Comparison of ENCODE assay signal across 18 cellular contexts in genomic region chr19:3396881-3397265, GRCh38. TPM values are rescaled to one million over a fixed set of nuclear protein-coding genes. Genes with fewer than 3 reads are reported as not detected.
DNase-seq lines count a peak whose midpoint lies in the region; ATAC-seq, FAIRE-seq and TF ChIP-seq lines count a peak whose summit lies in the region.
"Had no signal": no experiment of that assay in that cellular context is flagged by ENCODE, and none has a peak within 500 bp of the region (broad histone marks: within the 10 kb centered on the region; RNA-seq: fewer than 3 reads in every experiment).

No MANE protein-coding gene starts in this region.

- H3K4me1 ChIP-seq in heart left ventricle (peaks cover 5 to 56% (median 34%) of the 10 kb centered on the region in 12 donors), fibroblast of lung (ENCODE audit: control insufficient read depth, extremely low read depth, insufficient read depth, low read length) (peaks cover 20% of the 10 kb centered on the region), pancreas (peaks cover 18 to 31% (median 21%) of the 10 kb centered on the region in 3 donors), transverse colon (peaks cover 21 to 38% (median 33%) of the 10 kb centered on the region in 4 donors)

- H3K36me3 ChIP-seq in heart left ventricle (peaks cover 0 to 14% (median 6%) of the 10 kb centered on the region in 9 donors), fibroblast of lung (ENCODE audit: control insufficient read depth, insufficient read depth, low read length) (peaks cover 10% of the 10 kb centered on the region), pancreas (no peaks in the 10 kb centered on the region), transverse colon (no peaks in the 10 kb centered on the region)

- FAIRE-seq in pancreas (lab: Jason Lieb, UNC): no peak
- FAIRE-seq: endothelial cell of umbilical vein had no signal

- no peak overlapping the region for H2AFZ ChIP-seq in fibroblast of lung (ENCODE audit: low read length)

- no peak for TF ChIP-seq CTCF in heart left ventricle (IDR thresholded peaks at IDR 0.05)
- no peak for TF ChIP-seq CTCF in fibroblast of lung (conservative IDR thresholded peaks at IDR 0.05 in 1 of 2, IDR thresholded peaks at IDR 0.05 in 1 of 2; ENCODE audit: low read depth in 1 of 2, low read length in 2 of 2)
- no peak for TF ChIP-seq CTCF in pancreas (IDR thresholded peaks at IDR 0.05)
- TF ChIP-seq CTCF in transverse colon (IDR thresholded peaks at IDR 0.05): no peak
- TF ChIP-seq CTCF in GM10248 (IDR thresholded peaks at IDR 0.05; ENCODE audit: control extremely low read depth, extremely low read depth, low read depth, missing control alignments): no peak

- 79 to 92% (median 85%) methylated on average over 8 of the region's 8 CpGs for WGBS in heart left ventricle, 4 donors
- 61 to 63% methylated on average over 8 of the region's 8 CpGs for WGBS in pancreas, 2 donors
- 73% methylated on average over 8 of the region's 8 CpGs; no CpG with 5 or more reads in 1 of the 2 donors for WGBS in transverse colon (ENCODE audit: low coverage in 1 of 2), 2 donors

- H3K9ac ChIP-seq in fibroblast of lung (ENCODE audit: insufficient read depth, low read length): no peak overlapping the region

- ATAC-seq in heart left ventricle (no peak), left cardiac atrium (no peak), pancreas (no peak)
- ATAC-seq: stimulated activated naive CD8-positive, alpha-beta T cell treated with anti-CD3 and anti-CD28 coated beads, Interleukin-15, amount 100 ng/mL, for 72 hours had no signal

- CTCF ChIA-PET in GM10248 (lab: Yijun Ruan, JAX): interaction anchor here (1.3 to 2.9 kb wide), 5 partner anchors 32 to 76 kb away, joined by 3 to 12 read pairs (median 4); no protein-coding TSS in a partner anchor

- in situ Hi-C loops in transverse colon (cut with MboI; ENCODE audit: low pct_ligation_motif_present in 1 of 4, low pct_unique_long_range_greater_than_20kb in 1 of 4, low sequenced_read_pairs in 3 of 4): no loop called here

- no peaks in the 10 kb centered on the region for H4K20me1 ChIP-seq in fibroblast of lung (ENCODE audit: control insufficient read depth, extremely low read depth, insufficient read depth, low read length)

- no peak for TF ChIP-seq EP300 in transverse colon (IDR thresholded peaks at IDR 0.05; ENCODE audit: low read depth)

- H3K9me3 ChIP-seq in heart left ventricle: no peaks in the 10 kb centered on the region
- no peaks in the 10 kb centered on the region for H3K9me3 ChIP-seq in fibroblast of lung (ENCODE audit: control insufficient read depth, insufficient read depth, low read depth, low read length)
- no peaks in the 10 kb centered on the region for H3K9me3 ChIP-seq in pancreas
- no peaks in the 10 kb centered on the region for H3K9me3 ChIP-seq in transverse colon

- TF ChIP-seq POLR2A in heart left ventricle (IDR thresholded peaks at IDR 0.05) (no peak), transverse colon (IDR thresholded peaks at IDR 0.05) (no peak)

- DNase-seq in heart left ventricle (no peak), left cardiac atrium (no peak), fibroblast of lung (ENCODE audit: low read depth in 2 of 2) (no peak), pancreas (no peak), transverse colon (no peak), GM10248 (ENCODE audit: extremely low spot score) (no peak), NCI-H2107 treated with DMSO at 0.1 percent for 48 hours (lab: John Stamatoyannopoulos, UW; ENCODE audit: unreplicated experiment) (no peak), kidney glomerular epithelial cell (lab: John Stamatoyannopoulos, UW) (no peak)
- DNase-seq: activated CD4-positive, alpha-beta memory T cell treated with anti-CD3 and anti-CD28 coated beads for 36 hours; activated effector memory CD4-positive, alpha-beta T cell treated with anti-CD3 and anti-CD28 coated beads, Interleukin-2, amount 50 U/mL, for 16 hours; GF-D8; GOT3; KG1; NCI-H1436 treated with DMSO at 0.1 percent for 48 hours; NCI-H526 treated with DMSO at 0.1 percent for 48 hours; retina; stimulated activated naive CD8-positive, alpha-beta T cell treated with anti-CD3 and anti-CD28 coated beads, Interleukin-15, amount 100 ng/mL, for 72 hours had no signal

- peaks cover 77% of the 10 kb centered on the region for H3K79me2 ChIP-seq in fibroblast of lung (ENCODE audit: control insufficient read depth, insufficient read depth, low read length)

- no peaks in the 10 kb centered on the region for H3K27me3 ChIP-seq in heart left ventricle
- H3K27me3 ChIP-seq in fibroblast of lung (ENCODE audit: control insufficient read depth, insufficient read depth, low read length): no peaks in the 10 kb centered on the region
- no peaks in the 10 kb centered on the region for H3K27me3 ChIP-seq in pancreas
- H3K27me3 ChIP-seq in transverse colon: no peaks in the 10 kb centered on the region

- H3K4me2 ChIP-seq in fibroblast of lung (ENCODE audit: extremely low read depth, insufficient read depth, low read length): peak overlapping the region; percentile 1

- intact Hi-C loops in heart left ventricle (cut with DNase I) (loop anchor here in 1 of 10 donors (2.0 kb wide), 1 partner anchor 68 kb away; no protein-coding TSS in a partner anchor), left cardiac atrium (cut with DNase I) (no loop called here), pancreas (cut with DNase I) (no loop called here), transverse colon (cut with DNase I; ENCODE audit: low total_unique reads) (no loop called here)

- H3K4me3 ChIP-seq in heart left ventricle (peak overlapping the region in 1 of 12 donors; percentile 21), fibroblast of lung (replicated peaks in 1 of 4; ENCODE audit: control extremely low read depth in 1 of 4, insufficient read depth in 1 of 4, low read depth in 3 of 4, low read length in 4 of 4) (no peak overlapping the region), pancreas (peak overlapping the region in 1 of 4 donors; percentile 31), transverse colon (no peak overlapping the region)

- peak overlapping the region in 11 of 12 donors; percentile 74 to 100 (median 95) for H3K27ac ChIP-seq in heart left ventricle
- peak overlapping the region; percentile 38 for H3K27ac ChIP-seq in fibroblast of lung (ENCODE audit: insufficient read depth, low read length)
- H3K27ac ChIP-seq in pancreas: peak overlapping the region; percentile 72 to 100 (median 76)
- H3K27ac ChIP-seq in transverse colon: peak overlapping the region; percentile 78 to 100 (median 96)

- POLR2A ChIA-PET in GM10248 (lab: Yijun Ruan, JAX): no interaction called here

RNA-seq across cellular contexts. Expression of gene NFIC, which starts 30.5 kb away (rescaled TPM):
- 100 to 1,000 TPM; 107 to 267 (median 155) TPM for total RNA-seq in heart left ventricle
- 100 to 1,000 TPM; 159 to 192 TPM for polyA plus RNA-seq in heart left ventricle
- total RNA-seq in left cardiac atrium: 100 to 1,000 TPM; 144 to 173 TPM
- 34.9 and 66.4 TPM in 2 replicates for total RNA-seq in fibroblast of lung
- polyA plus RNA-seq in fibroblast of lung: 7.9 and 16.6 TPM in 2 replicates
- 89.7 and 117 TPM in 2 replicates for polyA plus RNA-seq in fibroblast of lung (2012)
- 101 and 159 TPM in 2 replicates for polyA minus RNA-seq in fibroblast of lung (ENCODE audit: low replicate concordance)
- 100 to 1,000 TPM; 106 to 203 (median 127) TPM for total RNA-seq in pancreas
- polyA plus RNA-seq in pancreas: 10 to 100 TPM; 21.3 to 74.9 TPM
- total RNA-seq in transverse colon: 100 to 1,000 TPM in 1 of 4 donors, 10 to 100 TPM in 3; 39.9 to 145 (median 68.1) TPM

Comparison
In these comparisons a context has a peak if more than half of its experiments do, and no peak if none do; other contexts are left out.
1. H3K27ac ChIP-seq: peak in every context shown above with its lines; median percentile 96 in transverse colon; 95 in heart left ventricle; 76 in pancreas; 38 in fibroblast of lung.